In genomic region chrY:14344648-14345333, GRCh38 we compare ENCODE assay signal across 2 cellular contexts.
TF ChIP-seq lines count a peak whose summit lies in the region.

No MANE protein-coding gene starts in this region.

TF ChIP-seq in H1, 55 proteins besides CTCF, POLR2A, EP300 and RAD21:
- no peak for TF ChIP-seq NANOG (IDR thresholded peaks at IDR 0.05; ENCODE audit: insufficient read depth, low read depth, low read length, poor library complexity, severe bottlenecking)
- TF ChIP-seq RXRA (IDR thresholded peaks at IDR 0.05; ENCODE audit: insufficient read depth, low read depth, low read length): no peak
- 0 out of 2 replicates have a peak, but pooled peaks have one; percentile 37 for TF ChIP-seq JUND (IDR thresholded peaks at IDR 0.05; ENCODE audit: low read length)

TF ChIP-seq in GM23338, 12 proteins besides CTCF, POLR2A, EP300 and RAD21:
- TF ChIP-seq NANOG (IDR thresholded peaks at IDR 0.05; ENCODE audit: borderline replicate concordance) (no peak), JUNB (IDR thresholded peaks at IDR 0.05; ENCODE audit: unreplicated experiment) (no peak), STAT1 (IDR thresholded peaks at IDR 0.05; ENCODE audit: unreplicated experiment) (no peak), ZNF114 (CRISPR knock-in tag; IDR thresholded peaks at IDR 0.05) (no peak), POLR2AphosphoS5 (IDR thresholded peaks at IDR 0.05; ENCODE audit: low read depth) (no peak), EZH2phosphoT487 (IDR thresholded peaks at IDR 0.05; ENCODE audit: unreplicated experiment) (no peak), CREB1 (CRISPR knock-in tag; IDR thresholded peaks at IDR 0.05; ENCODE audit: low read depth) (no peak), ETS1 (IDR thresholded peaks at IDR 0.05) (no peak)
